Comparison of ENCODE assay signal across 1 cellular context in the genomic region with DNA sequence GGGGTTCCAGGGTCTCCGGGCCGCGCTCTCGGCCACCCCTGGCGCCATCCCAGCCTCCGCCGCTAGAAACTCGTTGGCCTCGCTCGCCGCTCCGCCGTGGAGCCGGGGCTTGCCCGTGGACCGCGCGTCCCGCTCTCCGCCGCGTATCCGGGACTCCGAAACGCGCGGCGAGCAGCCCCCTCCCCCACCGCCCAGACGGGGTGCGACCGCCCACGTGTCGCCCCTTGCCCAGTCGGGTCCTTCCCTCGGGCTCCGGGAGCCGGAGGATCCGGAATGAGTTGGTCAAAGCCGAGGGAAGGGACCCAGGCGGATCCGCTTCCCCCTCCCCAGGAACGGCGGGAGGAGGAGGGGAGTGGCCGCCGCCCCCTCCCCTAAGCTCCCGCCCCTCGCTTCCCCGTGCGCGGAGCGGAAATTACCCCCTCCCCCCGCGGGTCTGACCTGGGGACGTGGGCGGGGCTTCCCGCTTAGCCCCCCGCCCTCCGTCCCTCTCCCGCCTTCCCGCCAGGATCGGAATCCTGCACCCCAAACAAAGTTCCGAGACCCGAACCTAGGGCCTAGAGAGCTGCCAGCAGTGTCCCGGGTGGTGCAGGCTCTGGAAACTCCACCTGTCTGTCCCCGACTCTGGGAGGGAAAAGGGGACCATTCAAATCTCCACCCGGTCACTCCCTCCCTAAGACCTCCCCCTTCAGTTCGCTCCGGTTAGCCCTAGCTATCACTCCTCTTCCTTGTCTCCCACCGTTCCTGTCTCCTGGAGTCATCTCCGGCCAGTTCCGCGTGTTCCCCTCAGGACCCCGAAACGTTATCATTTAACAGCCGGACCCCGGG.
TF ChIP-seq lines count a peak whose summit lies in the region.

No MANE protein-coding gene starts in this region.

TF ChIP-seq in HepG2, 621 proteins besides CTCF, POLR2A, EP300 and RAD21 (continued from another document and continues in another):
- TF ChIP-seq, protein P1, sequence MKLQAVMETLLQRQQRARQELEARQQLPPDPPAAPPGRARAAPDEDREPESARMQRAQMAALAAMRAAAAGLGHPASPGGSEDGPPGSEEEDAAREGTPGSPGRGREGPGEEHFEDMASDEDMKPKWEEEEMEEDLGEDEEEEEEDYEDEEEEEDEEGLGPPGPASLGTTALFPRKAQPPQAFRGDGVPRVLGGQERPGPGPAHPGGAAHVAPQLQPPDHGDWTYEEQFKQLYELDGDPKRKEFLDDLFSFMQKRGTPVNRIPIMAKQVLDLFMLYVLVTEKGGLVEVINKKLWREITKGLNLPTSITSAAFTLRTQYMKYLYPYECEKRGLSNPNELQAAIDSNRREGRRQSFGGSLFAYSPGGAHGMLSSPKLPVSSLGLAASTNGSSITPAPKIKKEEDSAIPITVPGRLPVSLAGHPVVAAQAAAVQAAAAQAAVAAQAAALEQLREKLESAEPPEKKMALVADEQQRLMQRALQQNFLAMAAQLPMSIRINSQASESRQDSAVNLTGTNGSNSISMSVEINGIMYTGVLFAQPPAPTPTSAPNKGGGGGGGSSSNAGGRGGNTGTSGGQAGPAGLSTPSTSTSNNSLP (IDR thresholded peaks at IDR 0.05; ENCODE audit: low read depth, low read length) = peak; percentile 36; the same call in 1 of the 2 replicates
- peak; percentile 88; the same call in 1 of the 2 replicates for TF ChIP-seq ARID2 (CRISPR knock-in tag; IDR thresholded peaks at IDR 0.05; ENCODE audit: borderline replicate concordance)
- peak; percentile 91 for TF ChIP-seq STAT5B (CRISPR knock-in tag; IDR thresholded peaks at IDR 0.05)
- TF ChIP-seq ELF4 (CRISPR knock-in tag; IDR thresholded peaks at IDR 0.05; ENCODE audit: borderline replicate concordance) = peak; percentile 16; the same call in 1 of the 2 replicates
- TF ChIP-seq KDM5A (IDR thresholded peaks at IDR 0.05; ENCODE audit: borderline replicate concordance, low read length) = no peak; the same call in 1 of the 2 replicates
- TF ChIP-seq, protein P2, sequence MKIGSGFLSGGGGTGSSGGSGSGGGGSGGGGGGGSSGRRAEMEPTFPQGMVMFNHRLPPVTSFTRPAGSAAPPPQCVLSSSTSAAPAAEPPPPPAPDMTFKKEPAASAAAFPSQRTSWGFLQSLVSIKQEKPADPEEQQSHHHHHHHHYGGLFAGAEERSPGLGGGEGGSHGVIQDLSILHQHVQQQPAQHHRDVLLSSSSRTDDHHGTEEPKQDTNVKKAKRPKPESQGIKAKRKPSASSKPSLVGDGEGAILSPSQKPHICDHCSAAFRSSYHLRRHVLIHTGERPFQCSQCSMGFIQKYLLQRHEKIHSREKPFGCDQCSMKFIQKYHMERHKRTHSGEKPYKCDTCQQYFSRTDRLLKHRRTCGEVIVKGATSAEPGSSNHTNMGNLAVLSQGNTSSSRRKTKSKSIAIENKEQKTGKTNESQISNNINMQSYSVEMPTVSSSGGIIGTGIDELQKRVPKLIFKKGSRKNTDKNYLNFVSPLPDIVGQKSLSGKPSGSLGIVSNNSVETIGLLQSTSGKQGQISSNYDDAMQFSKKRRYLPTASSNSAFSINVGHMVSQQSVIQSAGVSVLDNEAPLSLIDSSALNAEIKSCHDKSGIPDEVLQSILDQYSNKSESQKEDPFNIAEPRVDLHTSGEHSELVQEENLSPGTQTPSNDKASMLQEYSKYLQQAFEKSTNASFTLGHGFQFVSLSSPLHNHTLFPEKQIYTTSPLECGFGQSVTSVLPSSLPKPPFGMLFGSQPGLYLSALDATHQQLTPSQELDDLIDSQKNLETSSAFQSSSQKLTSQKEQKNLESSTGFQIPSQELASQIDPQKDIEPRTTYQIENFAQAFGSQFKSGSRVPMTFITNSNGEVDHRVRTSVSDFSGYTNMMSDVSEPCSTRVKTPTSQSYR (CRISPR knock-in tag; IDR thresholded peaks at IDR 0.05; ENCODE audit: borderline replicate concordance) = peak; percentile 99
- no peak for TF ChIP-seq ATF7 (IDR thresholded peaks at IDR 0.05)
- peak; percentile 34; the same call in 1 of the 2 replicates for TF ChIP-seq ATF7 (CRISPR knock-in tag; IDR thresholded peaks at IDR 0.05)
- TF ChIP-seq ZBTB8A (CRISPR knock-in tag; IDR thresholded peaks at IDR 0.05; ENCODE audit: borderline replicate concordance, low read depth) = peak; percentile 42; the same call in 1 of the 2 replicates
- peak; percentile 91 for TF ChIP-seq ASH2L (IDR thresholded peaks at IDR 0.05; ENCODE audit: insufficient read length, low read depth, low read length)
- TF ChIP-seq SMC3 (IDR thresholded peaks at IDR 0.05; ENCODE audit: low read length) = no peak; the same call in 1 of the 2 replicates
- TF ChIP-seq, protein P3, sequence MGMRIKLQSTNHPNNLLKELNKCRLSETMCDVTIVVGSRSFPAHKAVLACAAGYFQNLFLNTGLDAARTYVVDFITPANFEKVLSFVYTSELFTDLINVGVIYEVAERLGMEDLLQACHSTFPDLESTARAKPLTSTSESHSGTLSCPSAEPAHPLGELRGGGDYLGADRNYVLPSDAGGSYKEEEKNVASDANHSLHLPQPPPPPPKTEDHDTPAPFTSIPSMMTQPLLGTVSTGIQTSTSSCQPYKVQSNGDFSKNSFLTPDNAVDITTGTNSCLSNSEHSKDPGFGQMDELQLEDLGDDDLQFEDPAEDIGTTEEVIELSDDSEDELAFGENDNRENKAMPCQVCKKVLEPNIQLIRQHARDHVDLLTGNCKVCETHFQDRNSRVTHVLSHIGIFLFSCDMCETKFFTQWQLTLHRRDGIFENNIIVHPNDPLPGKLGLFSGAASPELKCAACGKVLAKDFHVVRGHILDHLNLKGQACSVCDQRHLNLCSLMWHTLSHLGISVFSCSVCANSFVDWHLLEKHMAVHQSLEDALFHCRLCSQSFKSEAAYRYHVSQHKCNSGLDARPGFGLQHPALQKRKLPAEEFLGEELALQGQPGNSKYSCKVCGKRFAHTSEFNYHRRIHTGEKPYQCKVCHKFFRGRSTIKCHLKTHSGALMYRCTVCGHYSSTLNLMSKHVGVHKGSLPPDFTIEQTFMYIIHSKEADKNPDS (CRISPR knock-in tag; IDR thresholded peaks at IDR 0.05) = peak; percentile 82; the same call in 1 of the 2 replicates
- TF ChIP-seq RBFOX2 (IDR thresholded peaks at IDR 0.05; ENCODE audit: low read depth, low read length) = peak; percentile 99
- TF ChIP-seq, protein P4, sequence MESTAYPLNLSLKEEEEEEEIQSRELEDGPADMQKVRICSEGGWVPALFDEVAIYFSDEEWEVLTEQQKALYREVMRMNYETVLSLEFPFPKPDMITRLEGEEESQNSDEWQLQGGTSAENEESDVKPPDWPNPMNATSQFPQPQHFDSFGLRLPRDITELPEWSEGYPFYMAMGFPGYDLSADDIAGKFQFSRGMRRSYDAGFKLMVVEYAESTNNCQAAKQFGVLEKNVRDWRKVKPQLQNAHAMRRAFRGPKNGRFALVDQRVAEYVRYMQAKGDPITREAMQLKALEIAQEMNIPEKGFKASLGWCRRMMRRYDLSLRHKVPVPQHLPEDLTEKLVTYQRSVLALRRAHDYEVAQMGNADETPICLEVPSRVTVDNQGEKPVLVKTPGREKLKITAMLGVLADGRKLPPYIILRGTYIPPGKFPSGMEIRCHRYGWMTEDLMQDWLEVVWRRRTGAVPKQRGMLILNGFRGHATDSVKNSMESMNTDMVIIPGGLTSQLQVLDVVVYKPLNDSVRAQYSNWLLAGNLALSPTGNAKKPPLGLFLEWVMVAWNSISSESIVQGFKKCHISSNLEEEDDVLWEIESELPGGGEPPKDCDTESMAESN (CRISPR knock-in tag; conservative IDR thresholded peaks at IDR 0.05) = peak; percentile 77
- TF ChIP-seq NFE2L2 (IDR thresholded peaks at IDR 0.05; ENCODE audit: low read length) = no peak
- peak; percentile 80 for TF ChIP-seq TEAD3 (CRISPR knock-in tag; optimal IDR thresholded peaks at IDR 0.05; ENCODE audit: borderline replicate concordance)
- no peak; the same call in 1 of the 2 replicates for TF ChIP-seq ZBTB21 (CRISPR knock-in tag; IDR thresholded peaks at IDR 0.05)
- peak; percentile 61 for TF ChIP-seq ELF1 (CRISPR knock-in tag; IDR thresholded peaks at IDR 0.05)
- TF ChIP-seq AKAP8 (CRISPR knock-in tag; IDR thresholded peaks at IDR 0.05) = peak; percentile 84; the same call in 1 of the 2 replicates
- 0 out of 2 replicates have a peak, but pooled peaks have one; percentile 27 for TF ChIP-seq ZNF674 (CRISPR knock-in tag; IDR thresholded peaks at IDR 0.05; ENCODE audit: low read depth)
- no peak for TF ChIP-seq ZNF282 (IDR thresholded peaks at IDR 0.05; ENCODE audit: partially characterized antibody)
- peak; percentile 87; the same call in 1 of the 2 replicates for TF ChIP-seq ZNF768 (CRISPR knock-in tag; IDR thresholded peaks at IDR 0.05)
- TF ChIP-seq, protein P5, sequence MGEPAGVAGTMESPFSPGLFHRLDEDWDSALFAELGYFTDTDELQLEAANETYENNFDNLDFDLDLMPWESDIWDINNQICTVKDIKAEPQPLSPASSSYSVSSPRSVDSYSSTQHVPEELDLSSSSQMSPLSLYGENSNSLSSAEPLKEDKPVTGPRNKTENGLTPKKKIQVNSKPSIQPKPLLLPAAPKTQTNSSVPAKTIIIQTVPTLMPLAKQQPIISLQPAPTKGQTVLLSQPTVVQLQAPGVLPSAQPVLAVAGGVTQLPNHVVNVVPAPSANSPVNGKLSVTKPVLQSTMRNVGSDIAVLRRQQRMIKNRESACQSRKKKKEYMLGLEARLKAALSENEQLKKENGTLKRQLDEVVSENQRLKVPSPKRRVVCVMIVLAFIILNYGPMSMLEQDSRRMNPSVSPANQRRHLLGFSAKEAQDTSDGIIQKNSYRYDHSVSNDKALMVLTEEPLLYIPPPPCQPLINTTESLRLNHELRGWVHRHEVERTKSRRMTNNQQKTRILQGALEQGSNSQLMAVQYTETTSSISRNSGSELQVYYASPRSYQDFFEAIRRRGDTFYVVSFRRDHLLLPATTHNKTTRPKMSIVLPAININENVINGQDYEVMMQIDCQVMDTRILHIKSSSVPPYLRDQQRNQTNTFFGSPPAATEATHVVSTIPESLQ (CRISPR knock-in tag; conservative IDR thresholded peaks at IDR 0.05) = peak; percentile 72; the same call in 1 of the 2 replicates
- TF ChIP-seq, protein P6, sequence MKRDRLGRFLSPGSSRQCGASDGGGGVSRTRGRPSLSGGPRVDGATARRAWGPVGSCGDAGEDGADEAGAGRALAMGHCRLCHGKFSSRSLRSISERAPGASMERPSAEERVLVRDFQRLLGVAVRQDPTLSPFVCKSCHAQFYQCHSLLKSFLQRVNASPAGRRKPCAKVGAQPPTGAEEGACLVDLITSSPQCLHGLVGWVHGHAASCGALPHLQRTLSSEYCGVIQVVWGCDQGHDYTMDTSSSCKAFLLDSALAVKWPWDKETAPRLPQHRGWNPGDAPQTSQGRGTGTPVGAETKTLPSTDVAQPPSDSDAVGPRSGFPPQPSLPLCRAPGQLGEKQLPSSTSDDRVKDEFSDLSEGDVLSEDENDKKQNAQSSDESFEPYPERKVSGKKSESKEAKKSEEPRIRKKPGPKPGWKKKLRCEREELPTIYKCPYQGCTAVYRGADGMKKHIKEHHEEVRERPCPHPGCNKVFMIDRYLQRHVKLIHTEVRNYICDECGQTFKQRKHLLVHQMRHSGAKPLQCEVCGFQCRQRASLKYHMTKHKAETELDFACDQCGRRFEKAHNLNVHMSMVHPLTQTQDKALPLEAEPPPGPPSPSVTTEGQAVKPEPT (CRISPR knock-in tag; IDR thresholded peaks at IDR 0.05; ENCODE audit: low read depth) = no peak; the same call in 1 of the 2 replicates
- TF ChIP-seq, protein P7, sequence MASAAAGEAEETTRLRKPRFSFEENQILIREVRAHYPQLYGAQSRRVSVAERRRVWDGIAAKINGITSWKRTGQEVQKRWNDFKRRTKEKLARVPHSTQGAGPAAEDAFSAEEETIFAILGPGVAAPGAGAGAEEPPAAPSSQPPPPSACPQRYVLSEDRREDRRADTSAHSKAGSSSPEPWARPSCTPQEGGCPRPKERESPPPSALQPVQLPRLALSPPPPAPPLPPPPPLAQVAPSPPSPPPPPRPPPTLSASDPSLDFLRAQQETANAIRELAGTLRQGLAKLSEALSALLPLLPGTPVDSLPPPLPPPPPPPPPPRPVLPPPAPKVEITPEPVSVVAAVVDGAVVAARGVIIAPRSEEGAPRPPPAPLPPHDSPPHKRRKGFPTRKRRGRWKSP (CRISPR knock-in tag; IDR thresholded peaks at IDR 0.05) = no peak
- no peak; the same call in 1 of the 2 replicates for TF ChIP-seq FIP1L1 (IDR thresholded peaks at IDR 0.05; ENCODE audit: borderline replicate concordance, insufficient read depth, low read depth, low read length)
- TF ChIP-seq, protein P8, sequence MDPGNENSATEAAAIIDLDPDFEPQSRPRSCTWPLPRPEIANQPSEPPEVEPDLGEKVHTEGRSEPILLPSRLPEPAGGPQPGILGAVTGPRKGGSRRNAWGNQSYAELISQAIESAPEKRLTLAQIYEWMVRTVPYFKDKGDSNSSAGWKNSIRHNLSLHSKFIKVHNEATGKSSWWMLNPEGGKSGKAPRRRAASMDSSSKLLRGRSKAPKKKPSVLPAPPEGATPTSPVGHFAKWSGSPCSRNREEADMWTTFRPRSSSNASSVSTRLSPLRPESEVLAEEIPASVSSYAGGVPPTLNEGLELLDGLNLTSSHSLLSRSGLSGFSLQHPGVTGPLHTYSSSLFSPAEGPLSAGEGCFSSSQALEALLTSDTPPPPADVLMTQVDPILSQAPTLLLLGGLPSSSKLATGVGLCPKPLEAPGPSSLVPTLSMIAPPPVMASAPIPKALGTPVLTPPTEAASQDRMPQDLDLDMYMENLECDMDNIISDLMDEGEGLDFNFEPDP (CRISPR knock-in tag; conservative IDR thresholded peaks at IDR 0.05) = no peak
- TF ChIP-seq, protein P9, sequence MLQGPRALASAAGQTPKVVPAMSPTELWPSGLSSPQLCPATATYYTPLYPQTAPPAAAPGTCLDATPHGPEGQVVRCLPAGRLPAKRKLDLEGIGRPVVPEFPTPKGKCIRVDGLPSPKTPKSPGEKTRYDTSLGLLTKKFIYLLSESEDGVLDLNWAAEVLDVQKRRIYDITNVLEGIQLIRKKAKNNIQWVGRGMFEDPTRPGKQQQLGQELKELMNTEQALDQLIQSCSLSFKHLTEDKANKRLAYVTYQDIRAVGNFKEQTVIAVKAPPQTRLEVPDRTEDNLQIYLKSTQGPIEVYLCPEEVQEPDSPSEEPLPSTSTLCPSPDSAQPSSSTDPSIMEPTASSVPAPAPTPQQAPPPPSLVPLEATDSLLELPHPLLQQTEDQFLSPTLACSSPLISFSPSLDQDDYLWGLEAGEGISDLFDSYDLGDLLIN (CRISPR knock-in tag; IDR thresholded peaks at IDR 0.05; ENCODE audit: borderline replicate concordance) = peak; percentile 25; the same call in 1 of the 2 replicates
- no peak for TF ChIP-seq ZNF720 (CRISPR knock-in tag; IDR thresholded peaks at IDR 0.05)
- TF ChIP-seq ZSCAN29 (CRISPR knock-in tag; conservative IDR thresholded peaks at IDR 0.05) = peak; percentile 86; the same call in 1 of the 2 replicates
- no peak for TF ChIP-seq NKX3-1 (CRISPR knock-in tag; IDR thresholded peaks at IDR 0.05)
- peak; percentile 84 for TF ChIP-seq ZFY (CRISPR knock-in tag; IDR thresholded peaks at IDR 0.05)
